ENCODE assay signal across 8 cellular contexts in the genomic region with DNA sequence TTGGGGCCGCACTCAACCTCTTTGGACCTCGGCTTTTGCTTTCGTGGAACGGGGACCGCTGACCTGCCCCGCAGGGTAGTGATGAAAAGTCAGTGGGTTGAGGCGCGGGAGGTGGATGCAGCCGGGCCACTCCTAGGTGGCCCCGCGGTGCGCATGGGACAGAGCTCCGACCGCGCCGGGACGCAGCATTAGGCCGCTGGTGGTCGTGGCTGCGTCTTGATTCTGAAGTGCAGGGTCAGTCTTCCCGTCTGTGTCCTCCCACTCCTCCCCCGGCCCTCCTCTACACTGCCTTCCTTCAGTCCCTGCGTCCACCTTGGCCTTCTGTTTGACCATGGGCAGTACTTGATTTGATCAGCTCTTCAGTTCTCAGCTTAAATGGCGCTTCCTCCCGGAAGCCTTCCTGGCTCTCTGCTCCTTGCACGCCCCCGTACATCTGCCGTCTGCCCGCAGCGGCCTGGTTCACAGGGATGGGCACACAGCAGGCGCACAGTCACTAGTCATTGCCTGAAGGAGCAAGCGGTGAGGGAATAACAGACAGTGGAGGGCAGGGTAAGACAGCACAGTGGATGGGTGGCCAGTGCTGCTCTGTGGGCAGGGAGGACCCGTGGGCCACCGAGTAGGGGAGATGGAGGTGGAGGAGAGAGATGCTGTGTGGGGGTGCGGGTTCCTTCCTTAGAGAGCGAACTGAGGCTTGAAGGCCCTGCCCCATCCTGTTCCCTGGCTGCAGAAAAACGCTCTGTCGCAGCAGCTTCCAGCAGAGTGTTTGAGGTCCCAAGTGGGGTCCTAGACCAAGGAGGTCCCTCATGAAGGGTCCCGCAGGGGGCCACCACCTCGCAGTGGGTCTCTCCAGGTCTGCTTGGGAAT. TPM values are rescaled to one million over a fixed set of nuclear protein-coding genes. Genes with fewer than 3 reads are reported as not detected.
DNase-seq lines count a peak whose midpoint lies in the region; ATAC-seq and TF ChIP-seq lines count a peak whose summit lies in the region.

No MANE protein-coding gene starts in this region.

- peak; percentile 6 for ATAC-seq in GM21529 (IDR thresholded peaks at IDR 0.05; ENCODE audit: unreplicated experiment)
- ATAC-seq in left lobe of liver, result peak; percentile 27
- ATAC-seq in GM18858 (IDR thresholded peaks at IDR 0.05; ENCODE audit: unreplicated experiment), result no peak
- no peak for ATAC-seq in HG02588 (IDR thresholded peaks at IDR 0.05; ENCODE audit: unreplicated experiment)

- peak overlapping the region; percentile 65 to 83 (median 67) for H3K4me3 ChIP-seq in breast epithelium

- in situ Hi-C loops in G401 (cut with HindIII; ENCODE audit: low sequenced_read_pairs), result no loop called here

- peak overlapping the region; percentile 20 to 45 for H3K27ac ChIP-seq in breast epithelium

- H3K27me3 ChIP-seq in breast epithelium, result no peaks in the 10 kb centered on the region

- H3K36me3 ChIP-seq in breast epithelium, result no peaks in the 10 kb centered on the region

- no peaks in the 10 kb centered on the region for H3K4me1 ChIP-seq in breast epithelium

- no peaks in the 10 kb centered on the region for H3K9me3 ChIP-seq in breast epithelium

- no peak for TF ChIP-seq POLR2A in breast epithelium (IDR thresholded peaks at IDR 0.05)

- TF ChIP-seq CTCF in breast epithelium (IDR thresholded peaks at IDR 0.05), result no peak

- DNase-seq in RPMI8226, result peak; percentile 38
- no peak for DNase-seq in breast epithelium (ENCODE audit: low spot score in 2 of 2)
- no peak for DNase-seq in left lobe of liver (ENCODE audit: low spot score)
- DNase-seq in stimulated activated naive CD4-positive, alpha-beta T cell treated with Interleukin-2 at 50 U/mL for 16 hours (lab: John Stamatoyannopoulos, UW), result peak; percentile 18
- DNase-seq in G401 (ENCODE audit: low spot score), result no peak

- intact Hi-C loops in breast epithelium (cut with DNase I; ENCODE audit: low total_unique reads), result no loop called here

RNA-seq across cellular contexts. Expression of a gene that starts 0.7 kb away (rescaled TPM):
- total RNA-seq in breast epithelium (10 to 100 TPM; 22.0 to 52.0 (median 25.6) TPM), left lobe of liver (4.3 TPM)
- total RNA-seq in G401 (2014; rRNA removed; shearing (Covaris generic)), result 2.6 and 3.9 TPM in 2 replicates

RNA-seq across cellular contexts. Expression of a gene that starts 41.3 kb away (rescaled TPM):
- total RNA-seq in breast epithelium (10 to 100 TPM; 35.8 to 42.3 (median 39.0) TPM), left lobe of liver (9.5 TPM)
- total RNA-seq in G401 (2014; rRNA removed; shearing (Covaris generic)), result 148 and 168 TPM in 2 replicates

RNA-seq across cellular contexts. Expression of a gene that starts 42.5 kb away (rescaled TPM):
- total RNA-seq in breast epithelium (10 to 100 TPM; 36.1 to 43.5 (median 37.9) TPM), left lobe of liver (10.2 TPM)
- total RNA-seq in G401 (2014; rRNA removed; shearing (Covaris generic)), result 69.1 and 70.6 TPM in 2 replicates

Comparison
In these comparisons a context has a peak if more than half of its experiments do, and no peak if none do; other contexts are left out.
1. ATAC-seq: peak in GM21529 (single experiment) and left lobe of liver (single experiment); none in GM18858 (single experiment) and HG02588 (single experiment).
2. DNase-seq: peak in RPMI8226 (single experiment) and stimulated activated naive CD4-positive, alpha-beta T cell treated with Interleukin-2 at 50 U/mL for 16 hours (single experiment); none in breast epithelium (0 of 2), left lobe of liver (single experiment) and G401 (single experiment).